Comparison of ENCODE assay signal across 32 cellular contexts in the genomic region with DNA sequence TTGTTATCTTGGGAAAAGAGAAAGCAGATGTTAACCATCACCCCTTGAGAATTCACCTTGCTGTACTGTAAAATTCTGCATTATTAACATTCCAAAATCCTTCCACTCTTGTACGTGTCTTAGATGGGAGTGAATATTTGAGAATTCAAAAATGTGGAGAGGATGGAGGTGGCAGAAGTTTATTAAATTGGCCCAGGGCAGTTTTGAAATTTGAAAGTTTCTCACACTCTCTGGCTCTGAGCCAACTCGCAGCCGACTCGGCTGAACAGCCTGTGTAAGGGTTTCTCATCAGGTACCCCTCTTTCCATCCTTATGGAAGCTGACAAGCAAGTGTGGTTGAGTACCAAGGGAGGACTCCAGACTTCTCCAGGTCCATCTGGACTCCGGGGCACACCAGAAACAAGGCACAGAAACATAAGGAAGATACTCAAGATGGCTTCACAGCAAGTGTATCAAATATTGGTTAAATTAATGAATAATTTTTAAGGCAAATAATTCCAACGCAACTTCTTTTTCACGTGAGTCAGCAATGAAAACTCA.
"Had no signal": no experiment of that assay in that cellular context is flagged by ENCODE, and none has a peak within 500 bp of the region (broad histone marks: within the 10 kb centered on the region; RNA-seq: fewer than 3 reads in every experiment).

No MANE protein-coding gene starts in this region.

- H3K4me3 ChIP-seq: adrenal gland, PC-9 had no signal

- DNase-seq: activated B cell treated with CpG ODN at 0.5 μM for 24 hours; activated CD4-positive, alpha-beta memory T cell treated with anti-CD3 and anti-CD28 coated beads for 36 hours; activated CD4-positive, alpha-beta T cell treated with anti-CD3 and anti-CD28 coated beads for 4 hours; activated CD4-positive, alpha-beta T cell treated with anti-CD3 and anti-CD28 coated beads, Interleukin-2, amount 50 U/mL, for 1 hour; activated CD4-positive, CD25-positive, alpha-beta regulatory T cell treated with anti-CD3 and anti-CD28 coated beads, Interleukin-2, amount 50 U/mL, for 72 hours; activated CD8-positive, alpha-beta memory T cell treated with anti-CD3 and anti-CD28 coated beads, Interleukin-2, amount 50 U/mL, for 4 hours; activated gamma-delta T cell treated with Interleukin-2 at 50 U/mL for 16 hours; activated naive CD4-positive, alpha-beta T cell treated with anti-CD3 and anti-CD28 coated beads for 36 hours; activated T-cell treated with anti-CD3 and anti-CD28 coated beads for 4 hours; activated T-cell treated with anti-CD3 and anti-CD28 coated beads, Interleukin-2, amount 50 U/mL, for 4 hours; adrenal gland; anterior cingulate cortex; brain microvascular endothelial cell; central memory CD4-positive, alpha-beta T cell; MV-4-11; NCI-H1092; NCI-H1436 treated with DMSO at 0.1 percent for 48 hours; NCI-H1694 treated with DMSO at 0.1 percent for 48 hours; NCI-H2029; NCI-H345; NCI-H524 treated with DMSO at 0.1 percent for 48 hours; NK-92 treated with Interleukin-12 subunit alpha and Interleukin-12 subunit beta, amount 100 ng/mL, for 24 hours; PC-9; Right ventricle myocardium superior; SW 1271; T-helper 1 cell; T-helper 2 cell; T-helper 9 cell had no signal

- H3K9me3 ChIP-seq: adrenal gland had no signal

- H3K36me3 ChIP-seq: adrenal gland, brain microvascular endothelial cell had no signal

- H3K27ac Mint-ChIP-seq: activated B cell treated with CpG ODN at 0.5 μM for 24 hours; activated CD4-positive, alpha-beta memory T cell treated with anti-CD3 and anti-CD28 coated beads for 36 hours; activated naive CD4-positive, alpha-beta T cell treated with anti-CD3 and anti-CD28 coated beads for 36 hours; activated naive CD4-positive, alpha-beta T cell treated with anti-CD3 and anti-CD28 coated beads, Interleukin-2, amount 50 U/mL, for 72 hours; activated T-helper 1 cell treated with anti-CD3 and anti-CD28 coated beads, Interleukin-12 subunit alpha, Interleukin-12 subunit beta, Interleukin-2, Interleukin-4 antibody, amounts not matched to agents 30 ng/mL and 10 ng/mL and 1 ng/mL, durations not matched to agents 14 hours and 24 hours and 36 hours had no signal

- H3K9me3 Mint-ChIP-seq: activated B cell treated with CpG ODN at 0.5 μM for 24 hours; activated CD4-positive, alpha-beta memory T cell treated with anti-CD3 and anti-CD28 coated beads for 36 hours; activated naive CD4-positive, alpha-beta T cell treated with anti-CD3 and anti-CD28 coated beads for 36 hours; activated naive CD4-positive, alpha-beta T cell treated with anti-CD3 and anti-CD28 coated beads, Interleukin-2, amount 50 U/mL, for 72 hours; activated T-cell treated with anti-CD3 and anti-CD28 coated beads, Interleukin-2, amount 50 U/mL, for 4 hours; activated T-helper 1 cell treated with anti-CD3 and anti-CD28 coated beads, Interleukin-12 subunit alpha, Interleukin-12 subunit beta, Interleukin-2, Interleukin-4 antibody, amounts not matched to agents 30 ng/mL and 10 ng/mL and 1 ng/mL, durations not matched to agents 14 hours and 24 hours and 36 hours had no signal

- H3K27ac ChIP-seq: adrenal gland, brain microvascular endothelial cell, KMS-11, PC-9, VCaP had no signal

- H2AFZ ChIP-seq: PC-9 had no signal

- H3K4me3 Mint-ChIP-seq: activated B cell treated with CpG ODN at 0.5 μM for 24 hours; activated CD4-positive, alpha-beta memory T cell treated with anti-CD3 and anti-CD28 coated beads for 36 hours; activated naive CD4-positive, alpha-beta T cell treated with anti-CD3 and anti-CD28 coated beads for 36 hours; activated T-cell treated with anti-CD3 and anti-CD28 coated beads, Interleukin-2, amount 50 U/mL, for 4 hours; activated T-helper 1 cell treated with anti-CD3 and anti-CD28 coated beads, Interleukin-12 subunit alpha, Interleukin-12 subunit beta, Interleukin-2, Interleukin-4 antibody, amounts not matched to agents 30 ng/mL and 10 ng/mL and 1 ng/mL, durations not matched to agents 14 hours and 24 hours and 36 hours had no signal

- H3K4me2 ChIP-seq: KMS-11, PC-9 had no signal

- H3K9ac ChIP-seq: KMS-11 had no signal
